ENCODE assay signal across 1 cellular context in the genomic region with DNA sequence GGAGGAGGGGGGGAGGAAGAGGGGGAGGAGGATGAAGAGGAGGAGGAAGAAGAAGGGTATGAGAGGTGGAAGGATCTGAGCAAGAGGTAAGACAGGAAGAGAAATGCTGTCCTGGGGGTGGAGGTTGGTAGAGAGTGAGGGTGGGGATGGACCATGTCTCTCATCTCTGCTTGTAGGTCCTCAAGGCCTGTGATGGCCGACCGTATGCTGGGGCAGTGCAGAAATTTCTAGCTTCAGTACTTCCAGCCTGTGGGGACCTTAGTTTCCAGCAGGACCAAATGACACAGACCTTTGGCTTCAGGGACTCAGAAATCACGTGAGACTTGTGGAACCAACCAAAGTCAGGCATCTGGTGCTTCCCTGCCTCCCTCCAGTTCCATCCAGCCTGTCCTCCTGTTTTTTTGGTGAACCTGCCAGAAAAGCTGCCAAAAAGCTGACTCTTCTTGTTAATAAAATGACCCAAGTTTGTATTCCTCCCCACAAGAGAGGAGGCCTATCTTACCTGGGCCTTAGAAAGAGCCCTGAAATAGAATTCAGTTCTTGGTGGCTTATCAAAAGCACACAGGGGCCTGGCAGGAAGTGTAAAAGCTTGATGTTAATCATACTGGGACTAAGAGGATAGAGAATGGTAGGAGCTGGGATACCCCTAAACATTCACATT.
A peak's percentile ranks its signal among the peaks of the same experiment; 100 is the strongest.
TF ChIP-seq lines count a peak whose summit lies in the region.

No MANE protein-coding gene starts in this region.

TF ChIP-seq in K562, 482 proteins besides CTCF, POLR2A, EP300 and RAD21 (continues in another document):
- no peak for TF ChIP-seq TEAD2 (tag; IDR thresholded peaks at IDR 0.05)
- TF ChIP-seq FOXM1 (IDR thresholded peaks at IDR 0.05; ENCODE audit: low read depth), result 0 out of 2 replicates have a peak, but pooled peaks have one; percentile 12
- TF ChIP-seq FOXM1 (CRISPR knock-in tag; IDR thresholded peaks at IDR 0.05; ENCODE audit: low read depth), result no peak
- peak; percentile 71; the same call in 1 of the 2 replicates for TF ChIP-seq BHLHE40 (IDR thresholded peaks at IDR 0.05; ENCODE audit: low read length)
- TF ChIP-seq, protein P1, sequence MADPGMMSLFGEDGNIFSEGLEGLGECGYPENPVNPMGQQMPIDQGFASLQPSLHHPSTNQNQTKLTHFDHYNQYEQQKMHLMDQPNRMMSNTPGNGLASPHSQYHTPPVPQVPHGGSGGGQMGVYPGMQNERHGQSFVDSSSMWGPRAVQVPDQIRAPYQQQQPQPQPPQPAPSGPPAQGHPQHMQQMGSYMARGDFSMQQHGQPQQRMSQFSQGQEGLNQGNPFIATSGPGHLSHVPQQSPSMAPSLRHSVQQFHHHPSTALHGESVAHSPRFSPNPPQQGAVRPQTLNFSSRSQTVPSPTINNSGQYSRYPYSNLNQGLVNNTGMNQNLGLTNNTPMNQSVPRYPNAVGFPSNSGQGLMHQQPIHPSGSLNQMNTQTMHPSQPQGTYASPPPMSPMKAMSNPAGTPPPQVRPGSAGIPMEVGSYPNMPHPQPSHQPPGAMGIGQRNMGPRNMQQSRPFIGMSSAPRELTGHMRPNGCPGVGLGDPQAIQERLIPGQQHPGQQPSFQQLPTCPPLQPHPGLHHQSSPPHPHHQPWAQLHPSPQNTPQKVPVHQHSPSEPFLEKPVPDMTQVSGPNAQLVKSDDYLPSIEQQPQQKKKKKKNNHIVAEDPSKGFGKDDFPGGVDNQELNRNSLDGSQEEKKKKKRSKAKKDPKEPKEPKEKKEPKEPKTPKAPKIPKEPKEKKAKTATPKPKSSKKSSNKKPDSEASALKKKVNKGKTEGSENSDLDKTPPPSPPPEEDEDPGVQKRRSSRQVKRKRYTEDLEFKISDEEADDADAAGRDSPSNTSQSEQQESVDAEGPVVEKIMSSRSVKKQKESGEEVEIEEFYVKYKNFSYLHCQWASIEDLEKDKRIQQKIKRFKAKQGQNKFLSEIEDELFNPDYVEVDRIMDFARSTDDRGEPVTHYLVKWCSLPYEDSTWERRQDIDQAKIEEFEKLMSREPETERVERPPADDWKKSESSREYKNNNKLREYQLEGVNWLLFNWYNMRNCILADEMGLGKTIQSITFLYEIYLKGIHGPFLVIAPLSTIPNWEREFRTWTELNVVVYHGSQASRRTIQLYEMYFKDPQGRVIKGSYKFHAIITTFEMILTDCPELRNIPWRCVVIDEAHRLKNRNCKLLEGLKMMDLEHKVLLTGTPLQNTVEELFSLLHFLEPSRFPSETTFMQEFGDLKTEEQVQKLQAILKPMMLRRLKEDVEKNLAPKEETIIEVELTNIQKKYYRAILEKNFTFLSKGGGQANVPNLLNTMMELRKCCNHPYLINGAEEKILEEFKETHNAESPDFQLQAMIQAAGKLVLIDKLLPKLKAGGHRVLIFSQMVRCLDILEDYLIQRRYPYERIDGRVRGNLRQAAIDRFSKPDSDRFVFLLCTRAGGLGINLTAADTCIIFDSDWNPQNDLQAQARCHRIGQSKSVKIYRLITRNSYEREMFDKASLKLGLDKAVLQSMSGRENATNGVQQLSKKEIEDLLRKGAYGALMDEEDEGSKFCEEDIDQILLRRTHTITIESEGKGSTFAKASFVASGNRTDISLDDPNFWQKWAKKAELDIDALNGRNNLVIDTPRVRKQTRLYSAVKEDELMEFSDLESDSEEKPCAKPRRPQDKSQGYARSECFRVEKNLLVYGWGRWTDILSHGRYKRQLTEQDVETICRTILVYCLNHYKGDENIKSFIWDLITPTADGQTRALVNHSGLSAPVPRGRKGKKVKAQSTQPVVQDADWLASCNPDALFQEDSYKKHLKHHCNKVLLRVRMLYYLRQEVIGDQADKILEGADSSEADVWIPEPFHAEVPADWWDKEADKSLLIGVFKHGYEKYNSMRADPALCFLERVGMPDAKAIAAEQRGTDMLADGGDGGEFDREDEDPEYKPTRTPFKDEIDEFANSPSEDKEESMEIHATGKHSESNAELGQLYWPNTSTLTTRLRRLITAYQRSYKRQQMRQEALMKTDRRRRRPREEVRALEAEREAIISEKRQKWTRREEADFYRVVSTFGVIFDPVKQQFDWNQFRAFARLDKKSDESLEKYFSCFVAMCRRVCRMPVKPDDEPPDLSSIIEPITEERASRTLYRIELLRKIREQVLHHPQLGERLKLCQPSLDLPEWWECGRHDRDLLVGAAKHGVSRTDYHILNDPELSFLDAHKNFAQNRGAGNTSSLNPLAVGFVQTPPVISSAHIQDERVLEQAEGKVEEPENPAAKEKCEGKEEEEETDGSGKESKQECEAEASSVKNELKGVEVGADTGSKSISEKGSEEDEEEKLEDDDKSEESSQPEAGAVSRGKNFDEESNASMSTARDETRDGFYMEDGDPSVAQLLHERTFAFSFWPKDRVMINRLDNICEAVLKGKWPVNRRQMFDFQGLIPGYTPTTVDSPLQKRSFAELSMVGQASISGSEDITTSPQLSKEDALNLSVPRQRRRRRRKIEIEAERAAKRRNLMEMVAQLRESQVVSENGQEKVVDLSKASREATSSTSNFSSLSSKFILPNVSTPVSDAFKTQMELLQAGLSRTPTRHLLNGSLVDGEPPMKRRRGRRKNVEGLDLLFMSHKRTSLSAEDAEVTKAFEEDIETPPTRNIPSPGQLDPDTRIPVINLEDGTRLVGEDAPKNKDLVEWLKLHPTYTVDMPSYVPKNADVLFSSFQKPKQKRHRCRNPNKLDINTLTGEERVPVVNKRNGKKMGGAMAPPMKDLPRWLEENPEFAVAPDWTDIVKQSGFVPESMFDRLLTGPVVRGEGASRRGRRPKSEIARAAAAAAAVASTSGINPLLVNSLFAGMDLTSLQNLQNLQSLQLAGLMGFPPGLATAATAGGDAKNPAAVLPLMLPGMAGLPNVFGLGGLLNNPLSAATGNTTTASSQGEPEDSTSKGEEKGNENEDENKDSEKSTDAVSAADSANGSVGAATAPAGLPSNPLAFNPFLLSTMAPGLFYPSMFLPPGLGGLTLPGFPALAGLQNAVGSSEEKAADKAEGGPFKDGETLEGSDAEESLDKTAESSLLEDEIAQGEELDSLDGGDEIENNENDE (IDR thresholded peaks at IDR 0.05; ENCODE audit: low read depth, low read length), result no peak
- no peak for TF ChIP-seq SMAD2 (IDR thresholded peaks at IDR 0.05; ENCODE audit: low read depth, low read length)
- no peak for TF ChIP-seq NR2C1 (IDR thresholded peaks at IDR 0.05)
- TF ChIP-seq NR2C1 (tag; IDR thresholded peaks at IDR 0.05), result 0 out of 2 replicates have a peak, but pooled peaks have one; percentile 31
- TF ChIP-seq MXI1 (IDR thresholded peaks at IDR 0.05; ENCODE audit: low read depth, low read length), result no peak
- TF ChIP-seq, protein P2, sequence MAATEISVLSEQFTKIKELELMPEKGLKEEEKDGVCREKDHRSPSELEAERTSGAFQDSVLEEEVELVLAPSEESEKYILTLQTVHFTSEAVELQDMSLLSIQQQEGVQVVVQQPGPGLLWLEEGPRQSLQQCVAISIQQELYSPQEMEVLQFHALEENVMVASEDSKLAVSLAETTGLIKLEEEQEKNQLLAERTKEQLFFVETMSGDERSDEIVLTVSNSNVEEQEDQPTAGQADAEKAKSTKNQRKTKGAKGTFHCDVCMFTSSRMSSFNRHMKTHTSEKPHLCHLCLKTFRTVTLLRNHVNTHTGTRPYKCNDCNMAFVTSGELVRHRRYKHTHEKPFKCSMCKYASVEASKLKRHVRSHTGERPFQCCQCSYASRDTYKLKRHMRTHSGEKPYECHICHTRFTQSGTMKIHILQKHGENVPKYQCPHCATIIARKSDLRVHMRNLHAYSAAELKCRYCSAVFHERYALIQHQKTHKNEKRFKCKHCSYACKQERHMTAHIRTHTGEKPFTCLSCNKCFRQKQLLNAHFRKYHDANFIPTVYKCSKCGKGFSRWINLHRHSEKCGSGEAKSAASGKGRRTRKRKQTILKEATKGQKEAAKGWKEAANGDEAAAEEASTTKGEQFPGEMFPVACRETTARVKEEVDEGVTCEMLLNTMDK (IDR thresholded peaks at IDR 0.05; ENCODE audit: borderline replicate concordance, insufficient read depth, low read depth, low read length, poor library complexity, severe bottlenecking), result no peak
- TF ChIP-seq TARDBP (IDR thresholded peaks at IDR 0.05), result no peak
- no peak for TF ChIP-seq NFRKB (IDR thresholded peaks at IDR 0.05; ENCODE audit: low read depth)
- TF ChIP-seq KHSRP (IDR thresholded peaks at IDR 0.05), result no peak
- TF ChIP-seq ZNF561 (CRISPR knock-in tag; conservative IDR thresholded peaks at IDR 0.05), result no peak
- TF ChIP-seq TRIM24 (IDR thresholded peaks at IDR 0.05), result no peak
- 0 out of 2 replicates have a peak, but pooled peaks have one; percentile 42 for TF ChIP-seq SMAD3 (CRISPR knock-in tag; conservative IDR thresholded peaks at IDR 0.05)
- TF ChIP-seq KLF16 (IDR thresholded peaks at IDR 0.05), result no peak
- TF ChIP-seq, protein P3, sequence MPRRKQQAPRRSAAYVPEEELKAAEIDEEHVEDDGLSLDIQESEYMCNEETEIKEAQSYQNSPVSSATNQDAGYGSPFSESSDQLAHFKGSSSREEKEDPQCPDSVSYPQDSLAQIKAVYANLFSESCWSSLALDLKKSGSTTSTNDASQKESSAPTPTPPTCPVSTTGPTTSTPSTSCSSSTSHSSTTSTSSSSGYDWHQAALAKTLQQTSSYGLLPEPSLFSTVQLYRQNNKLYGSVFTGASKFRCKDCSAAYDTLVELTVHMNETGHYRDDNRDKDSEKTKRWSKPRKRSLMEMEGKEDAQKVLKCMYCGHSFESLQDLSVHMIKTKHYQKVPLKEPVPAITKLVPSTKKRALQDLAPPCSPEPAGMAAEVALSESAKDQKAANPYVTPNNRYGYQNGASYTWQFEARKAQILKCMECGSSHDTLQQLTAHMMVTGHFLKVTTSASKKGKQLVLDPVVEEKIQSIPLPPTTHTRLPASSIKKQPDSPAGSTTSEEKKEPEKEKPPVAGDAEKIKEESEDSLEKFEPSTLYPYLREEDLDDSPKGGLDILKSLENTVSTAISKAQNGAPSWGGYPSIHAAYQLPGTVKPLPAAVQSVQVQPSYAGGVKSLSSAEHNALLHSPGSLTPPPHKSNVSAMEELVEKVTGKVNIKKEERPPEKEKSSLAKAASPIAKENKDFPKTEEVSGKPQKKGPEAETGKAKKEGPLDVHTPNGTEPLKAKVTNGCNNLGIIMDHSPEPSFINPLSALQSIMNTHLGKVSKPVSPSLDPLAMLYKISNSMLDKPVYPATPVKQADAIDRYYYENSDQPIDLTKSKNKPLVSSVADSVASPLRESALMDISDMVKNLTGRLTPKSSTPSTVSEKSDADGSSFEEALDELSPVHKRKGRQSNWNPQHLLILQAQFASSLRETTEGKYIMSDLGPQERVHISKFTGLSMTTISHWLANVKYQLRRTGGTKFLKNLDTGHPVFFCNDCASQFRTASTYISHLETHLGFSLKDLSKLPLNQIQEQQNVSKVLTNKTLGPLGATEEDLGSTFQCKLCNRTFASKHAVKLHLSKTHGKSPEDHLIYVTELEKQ (CRISPR knock-in tag; IDR thresholded peaks at IDR 0.05), result no peak
- no peak for TF ChIP-seq ZNF408 (CRISPR knock-in tag; IDR thresholded peaks at IDR 0.05; ENCODE audit: low read depth)
- TF ChIP-seq ZNF311 (CRISPR knock-in tag; IDR thresholded peaks at IDR 0.05), result no peak
- no peak for TF ChIP-seq RBBP5 (IDR thresholded peaks at IDR 0.05; ENCODE audit: borderline replicate concordance, insufficient read depth, low read length, poor library complexity, severe bottlenecking)
- no peak for TF ChIP-seq ZNF717 (CRISPR knock-in tag; IDR thresholded peaks at IDR 0.05)
- peak; percentile 45; the same call in 1 of the 2 replicates for TF ChIP-seq RAD51 (IDR thresholded peaks at IDR 0.05; ENCODE audit: borderline replicate concordance, low read depth)
- TF ChIP-seq MBD2 (IDR thresholded peaks at IDR 0.05; ENCODE audit: borderline replicate concordance, low read depth), result no peak
- no peak for TF ChIP-seq BMI1 (IDR thresholded peaks at IDR 0.05; ENCODE audit: low read length)
- TF ChIP-seq NFXL1 (CRISPR knock-in tag; IDR thresholded peaks at IDR 0.05), result no peak
- TF ChIP-seq, protein P4, sequence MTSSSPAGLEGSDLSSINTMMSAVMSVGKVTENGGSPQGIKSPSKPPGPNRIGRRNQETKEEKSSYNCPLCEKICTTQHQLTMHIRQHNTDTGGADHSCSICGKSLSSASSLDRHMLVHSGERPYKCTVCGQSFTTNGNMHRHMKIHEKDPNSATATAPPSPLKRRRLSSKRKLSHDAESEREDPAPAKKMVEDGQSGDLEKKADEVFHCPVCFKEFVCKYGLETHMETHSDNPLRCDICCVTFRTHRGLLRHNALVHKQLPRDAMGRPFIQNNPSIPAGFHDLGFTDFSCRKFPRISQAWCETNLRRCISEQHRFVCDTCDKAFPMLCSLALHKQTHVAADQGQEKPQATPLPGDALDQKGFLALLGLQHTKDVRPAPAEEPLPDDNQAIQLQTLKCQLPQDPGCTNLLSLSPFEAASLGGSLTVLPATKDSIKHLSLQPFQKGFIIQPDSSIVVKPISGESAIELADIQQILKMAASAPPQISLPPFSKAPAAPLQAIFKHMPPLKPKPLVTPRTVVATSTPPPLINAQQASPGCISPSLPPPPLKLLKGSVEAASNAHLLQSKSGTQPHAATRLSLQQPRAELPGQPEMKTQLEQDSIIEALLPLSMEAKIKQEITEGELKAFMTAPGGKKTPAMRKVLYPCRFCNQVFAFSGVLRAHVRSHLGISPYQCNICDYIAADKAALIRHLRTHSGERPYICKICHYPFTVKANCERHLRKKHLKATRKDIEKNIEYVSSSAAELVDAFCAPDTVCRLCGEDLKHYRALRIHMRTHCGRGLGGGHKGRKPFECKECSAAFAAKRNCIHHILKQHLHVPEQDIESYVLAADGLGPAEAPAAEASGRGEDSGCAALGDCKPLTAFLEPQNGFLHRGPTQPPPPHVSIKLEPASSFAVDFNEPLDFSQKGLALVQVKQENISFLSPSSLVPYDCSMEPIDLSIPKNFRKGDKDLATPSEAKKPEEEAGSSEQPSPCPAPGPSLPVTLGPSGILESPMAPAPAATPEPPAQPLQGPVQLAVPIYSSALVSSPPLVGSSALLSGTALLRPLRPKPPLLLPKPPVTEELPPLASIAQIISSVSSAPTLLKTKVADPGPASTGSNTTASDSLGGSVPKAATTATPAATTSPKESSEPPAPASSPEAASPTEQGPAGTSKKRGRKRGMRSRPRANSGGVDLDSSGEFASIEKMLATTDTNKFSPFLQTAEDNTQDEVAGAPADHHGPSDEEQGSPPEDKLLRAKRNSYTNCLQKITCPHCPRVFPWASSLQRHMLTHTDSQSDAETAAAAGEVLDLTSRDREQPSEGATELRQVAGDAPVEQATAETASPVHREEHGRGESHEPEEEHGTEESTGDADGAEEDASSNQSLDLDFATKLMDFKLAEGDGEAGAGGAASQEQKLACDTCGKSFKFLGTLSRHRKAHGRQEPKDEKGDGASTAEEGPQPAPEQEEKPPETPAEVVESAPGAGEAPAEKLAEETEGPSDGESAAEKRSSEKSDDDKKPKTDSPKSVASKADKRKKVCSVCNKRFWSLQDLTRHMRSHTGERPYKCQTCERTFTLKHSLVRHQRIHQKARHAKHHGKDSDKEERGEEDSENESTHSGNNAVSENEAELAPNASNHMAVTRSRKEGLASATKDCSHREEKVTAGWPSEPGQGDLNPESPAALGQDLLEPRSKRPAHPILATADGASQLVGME (CRISPR knock-in tag; IDR thresholded peaks at IDR 0.05), result no peak
- peak; percentile 83 for TF ChIP-seq ZNF263 (CRISPR knock-in tag; IDR thresholded peaks at IDR 0.05; ENCODE audit: borderline replicate concordance)
- TF ChIP-seq ZBTB17 (CRISPR knock-in tag; IDR thresholded peaks at IDR 0.05), result 0 out of 2 replicates have a peak, but pooled peaks have one; percentile 25
- TF ChIP-seq ZNF583 (CRISPR knock-in tag; IDR thresholded peaks at IDR 0.05), result peak; percentile 63
- no peak for TF ChIP-seq KAT7 (CRISPR knock-in tag; IDR thresholded peaks at IDR 0.05; ENCODE audit: borderline replicate concordance)
- TF ChIP-seq PHB (CRISPR knock-in tag; IDR thresholded peaks at IDR 0.05), result no peak
- TF ChIP-seq ESRRB (CRISPR knock-in tag; IDR thresholded peaks at IDR 0.05; ENCODE audit: borderline replicate concordance), result no peak
- no peak for TF ChIP-seq SRF (CRISPR knock-in tag; IDR thresholded peaks at IDR 0.05)
- TF ChIP-seq TAL1 (IDR thresholded peaks at IDR 0.05), result peak; percentile 55; the same call in 1 of the 2 replicates
